8 cellular contexts compared by ENCODE assay signal in genomic region chr15:30992073-30992363, GRCh38. TPM values are rescaled to one million over a fixed set of nuclear protein-coding genes. Genes with fewer than 3 reads are reported as not detected.
DNase-seq lines count a peak whose midpoint lies in the region; ATAC-seq and TF ChIP-seq lines count a peak whose summit lies in the region.

No MANE protein-coding gene starts in this region.

- TF ChIP-seq CTCF in astrocyte of the spinal cord (IDR thresholded peaks at IDR 0.05; ENCODE audit: low read depth, low read length): no peak
- no peak for TF ChIP-seq CTCF in lower leg skin (IDR thresholded peaks at IDR 0.05)
- TF ChIP-seq CTCF in transverse colon (IDR thresholded peaks at IDR 0.05): no peak

- peak overlapping the region; percentile 91 to 99 (median 95) for H3K9ac ChIP-seq in BLaER1 treated with 17β-estradiol and CSF1 and Interleukin-3, amounts not matched to agents 10 nM and 100 nM

- DNase-seq in astrocyte of the spinal cord (ENCODE audit: low read depth, low spot score): no peak
- DNase-seq in lower leg skin (ENCODE audit: low spot score in 2 of 2): no peak
- DNase-seq in transverse colon: no peak
- DNase-seq in mucosa of gallbladder (ENCODE audit: low spot score): no peak
- DNase-seq in SHP77 treated with DMSO at 0.1 percent for 48 hours (lab: John Stamatoyannopoulos, UW): no peak
- DNase-seq in AG08396 (ENCODE audit: low spot score): no peak

- in situ Hi-C loops in astrocyte of the spinal cord (cut with HindIII; ENCODE audit: low sequenced_read_pairs) (no loop called here), transverse colon (cut with MboI; ENCODE audit: low pct_ligation_motif_present in 1 of 4, low pct_unique_long_range_greater_than_20kb in 1 of 4, low sequenced_read_pairs in 3 of 4) (no loop called here)

- TF ChIP-seq EP300 in transverse colon (IDR thresholded peaks at IDR 0.05; ENCODE audit: low read depth): no peak

- H3K4me2 ChIP-seq in BLaER1 treated with 17β-estradiol and CSF1 and Interleukin-3, amounts not matched to agents 10 nM and 100 nM: peak overlapping the region; percentile 84 to 97 (median 92)

- H3K27ac ChIP-seq in BLaER1 treated with 17β-estradiol and CSF1 and Interleukin-3, amounts not matched to agents 10 nM and 100 nM: peak overlapping the region; percentile 90 to 99 (median 95)
- H3K27ac ChIP-seq in transverse colon: peak overlapping the region; percentile 97 to 99 (median 98)

- intact Hi-C loops in lower leg skin (cut with DNase I; ENCODE audit: low total_unique reads): no loop called here
- intact Hi-C loops in transverse colon (cut with DNase I; ENCODE audit: low total_unique reads): no loop called here

- H3K27me3 ChIP-seq in BLaER1 treated with 17β-estradiol and CSF1 and Interleukin-3, amounts not matched to agents 10 nM and 100 nM: no peaks in the 10 kb centered on the region
- no peaks in the 10 kb centered on the region for H3K27me3 ChIP-seq in transverse colon

- no peaks in the 10 kb centered on the region for H3K9me3 ChIP-seq in BLaER1 treated with 17β-estradiol and CSF1 and Interleukin-3, amounts not matched to agents 10 nM and 100 nM (replicated peaks in 1 of 11)
- H3K9me3 ChIP-seq in transverse colon: no peaks in the 10 kb centered on the region

- peaks cover 0 to 33% (median 10%) of the 10 kb centered on the region in 11 experiments; a peak in 10 of 22 replicates for H4K20me1 ChIP-seq in BLaER1 treated with 17β-estradiol and CSF1 and Interleukin-3, amounts not matched to agents 10 nM and 100 nM

- peaks cover 0 to 17% (median 6%) of the 10 kb centered on the region in 11 experiments; a peak in 13 of 22 replicates for H3K36me3 ChIP-seq in BLaER1 treated with 17β-estradiol and CSF1 and Interleukin-3, amounts not matched to agents 10 nM and 100 nM
- no peaks in the 10 kb centered on the region for H3K36me3 ChIP-seq in transverse colon

- H3K4me3 ChIP-seq in BLaER1 treated with 17β-estradiol and CSF1 and Interleukin-3, amounts not matched to agents 10 nM and 100 nM: peak overlapping the region; percentile 87 to 98 (median 94)
- peak overlapping the region; percentile 91 for H3K4me3 ChIP-seq in astrocyte of the spinal cord (ENCODE audit: low read depth, low read length)
- H3K4me3 ChIP-seq in lower leg skin (ENCODE audit: low read depth, poor library complexity, severe bottlenecking): peak overlapping the region; percentile 98
- H3K4me3 ChIP-seq in transverse colon: peak overlapping the region; percentile 81 to 96 (median 90)

- peaks cover 20 to 35% (median 30%) of the 10 kb centered on the region in 10 experiments for H3K4me1 ChIP-seq in BLaER1 treated with 17β-estradiol and CSF1 and Interleukin-3, amounts not matched to agents 10 nM and 100 nM
- peaks cover 13 to 33% (median 23%) of the 10 kb centered on the region in 4 donors for H3K4me1 ChIP-seq in transverse colon

- no peak for TF ChIP-seq POLR2A in lower leg skin (IDR thresholded peaks at IDR 0.05)
- TF ChIP-seq POLR2A in transverse colon (IDR thresholded peaks at IDR 0.05): no peak

- peak; percentile 7 for ATAC-seq in HG03064 (IDR thresholded peaks at IDR 0.05; ENCODE audit: low read depth, unreplicated experiment)

- WGBS in lower leg skin, 2 donors: 0 to 3% methylated on average over 10 of the region's 10 CpGs
- 0% methylated on average over 10 of the region's 10 CpGs; no CpG with 5 or more reads in 1 of the 2 donors for WGBS in transverse colon (ENCODE audit: low coverage in 1 of 2), 2 donors

RNA-seq across cellular contexts. Expression of gene MTMR10, which starts 0.6 kb away (rescaled TPM):
- 10 to 100 TPM; 22.5 to 34.7 (median 31.2) TPM for total RNA-seq in lower leg skin
- total RNA-seq in transverse colon: 10 to 100 TPM; 11.1 to 40.8 (median 32.7) TPM
- total RNA-seq in mucosa of gallbladder: 28.3 TPM
